ENCODE assay signal across 8 cellular contexts in genomic region chr14:24216345-24216699, GRCh38. TPM values are rescaled to one million over a fixed set of nuclear protein-coding genes. Genes with fewer than 3 reads are reported as not detected.
DNase-seq lines count a peak whose midpoint lies in the region; ATAC-seq and TF ChIP-seq lines count a peak whose summit lies in the region.

No MANE protein-coding gene starts in this region.

- no peaks in the 10 kb centered on the region for H3K27me3 Mint-ChIP-seq in CD4-positive, alpha-beta T cell
- H3K27me3 Mint-ChIP-seq in dendritic cell treated with granulocyte-macrophage colony-stimulating factor and Interleukin-4, amounts not matched to agents 40 ng/mL and 50 ng/mL, for 4 days, result no peaks in the 10 kb centered on the region

- peak overlapping the region; percentile 92 for H3K27ac ChIP-seq in CD4-positive, alpha-beta T cell (ENCODE audit: low read depth, low read length)
- no peak overlapping the region for H3K27ac ChIP-seq in trophoblast cell (ENCODE audit: low read depth, low read length)

- no peak for TF ChIP-seq POLR2A in NB4 (IDR thresholded peaks at IDR 0.05; ENCODE audit: extremely low read depth, insufficient read length)

- no CpG with 5 or more reads among the region's 2 CpGs for WGBS in trophoblast cell (ENCODE audit: extremely low coverage, insufficient coverage, insufficient read length)

- peak overlapping the region; percentile 96 for H3K27ac Mint-ChIP-seq in CD4-positive, alpha-beta T cell
- H3K27ac Mint-ChIP-seq in dendritic cell treated with granulocyte-macrophage colony-stimulating factor and Interleukin-4, amounts not matched to agents 40 ng/mL and 50 ng/mL, for 4 days, result peak overlapping the region; percentile 99

- no peak overlapping the region for H3K14ac ChIP-seq in trophoblast cell (ENCODE audit: low read length)

- H3K18ac ChIP-seq in trophoblast cell (ENCODE audit: low read length), result no peak overlapping the region

- peaks cover 8% of the 10 kb centered on the region for H3K79me1 ChIP-seq in trophoblast cell (ENCODE audit: low read length)

- POLR2A ChIA-PET in CD4-positive, alpha-beta T cell (lab: Charles Lee), result interaction anchor here (0.7 to 4.7 kb wide), 24 partner anchors 9 to 226 kb away, joined by 3 to 144 read pairs (median 8); partner anchors contain the start of genes CBLN3, DCAF11, DHRS1 and EMC9

- H2BK120ac ChIP-seq in trophoblast cell (ENCODE audit: insufficient read depth, low read length, poor library complexity), result no peak overlapping the region

- H4K91ac ChIP-seq in trophoblast cell (ENCODE audit: low read depth, low read length), result no peak overlapping the region

- no peak overlapping the region for H3K9ac ChIP-seq in trophoblast cell (ENCODE audit: low read length)

- peak overlapping the region; percentile 72 for H3K4me2 ChIP-seq in trophoblast cell (ENCODE audit: low read length)

- no peak overlapping the region for H2BK5ac ChIP-seq in trophoblast cell (ENCODE audit: low read depth, low read length, poor library complexity)

- no peak overlapping the region for H4K8ac ChIP-seq in trophoblast cell (ENCODE audit: low read depth, low read length)

- intact Hi-C loops in CD4-positive, alpha-beta T cell (cut with DNase I, micrococcal nuclease), result loop anchor here (1.0 to 5.0 kb wide), 8 partner anchors 16 to 216 kb away; partner anchors contain the start of genes TINF2 (in 2 of the 2), GMPR2 (in 1 of the 2), NEDD8 (in 1 of the 2) and RABGGTA (in 1 of the 2)
- intact Hi-C loops in dendritic cell treated with granulocyte-macrophage colony-stimulating factor and Interleukin-4, amounts not matched to agents 40 ng/mL and 50 ng/mL, for 4 days (cut with micrococcal nuclease), result loop anchor here (1.0 to 10.0 kb wide), 3 partner anchors 16 to 102 kb away; partner anchors contain the start of genes DCAF11, GMPR2, NEDD8 and NRL

- no peak for TF ChIP-seq CTCF in CD4-positive, alpha-beta T cell (IDR thresholded peaks at IDR 0.05)
- TF ChIP-seq CTCF in NB4 (IDR thresholded peaks at IDR 0.05; ENCODE audit: low read depth, low read length), result no peak

- peaks cover 7 to 9% of the 10 kb centered on the region in 2 experiments for H3K36me3 ChIP-seq in trophoblast cell (ENCODE audit: control insufficient read depth in 1 of 2, insufficient read depth in 2 of 2, low read length in 2 of 2)

- no peak overlapping the region for H2AK5ac ChIP-seq in trophoblast cell (ENCODE audit: low read length)

- ATAC-seq in CD4-positive, alpha-beta T cell (ENCODE audit: poor library complexity), result no peak

- H3K4me3 ChIP-seq in NB4 (ENCODE audit: low read depth, low read length) (peak overlapping the region; percentile 79), trophoblast cell (ENCODE audit: low read depth, low read length) (no peak overlapping the region)

- H3K4me1 ChIP-seq in trophoblast cell (ENCODE audit: control insufficient read depth in 1 of 2, insufficient read depth in 2 of 2, low read length in 2 of 2), result peaks cover 0 to 2% of the 10 kb centered on the region in 2 experiments

- H3K23ac ChIP-seq in trophoblast cell (ENCODE audit: low read length), result no peak overlapping the region

- peaks cover 3% of the 10 kb centered on the region for H3K79me2 ChIP-seq in trophoblast cell (ENCODE audit: control insufficient read depth, insufficient read depth, low read length, poor library complexity)

- H4K12ac ChIP-seq in trophoblast cell (ENCODE audit: low read depth, low read length), result no peak overlapping the region

- H3K4me3 Mint-ChIP-seq in CD4-positive, alpha-beta T cell, result peak overlapping the region; percentile 97
- H3K4me3 Mint-ChIP-seq in dendritic cell treated with granulocyte-macrophage colony-stimulating factor and Interleukin-4, amounts not matched to agents 40 ng/mL and 50 ng/mL, for 4 days, result no peak overlapping the region

- no peaks in the 10 kb centered on the region for H3K9me3 ChIP-seq in CD4-positive, alpha-beta T cell (ENCODE audit: control insufficient read depth, low read length)
- H3K9me3 ChIP-seq in trophoblast cell (ENCODE audit: insufficient read depth, low read depth, low read length), result no peaks in the 10 kb centered on the region

- peaks cover 28% of the 10 kb centered on the region for H3K36me3 Mint-ChIP-seq in CD4-positive, alpha-beta T cell (ENCODE audit: low read depth)
- peaks cover 65% of the 10 kb centered on the region for H3K36me3 Mint-ChIP-seq in dendritic cell treated with granulocyte-macrophage colony-stimulating factor and Interleukin-4, amounts not matched to agents 40 ng/mL and 50 ng/mL, for 4 days (ENCODE audit: low read depth)

- no peak overlapping the region for H3K4ac ChIP-seq in trophoblast cell (ENCODE audit: low read depth, low read length)

- no peak overlapping the region for H2AFZ ChIP-seq in trophoblast cell (ENCODE audit: insufficient read depth, low read length, poor library complexity)

- DNase-seq in CD4-positive, alpha-beta T cell, result no peak
- DNase-seq in NB4 (ENCODE audit: low read depth) (no peak), trophoblast cell (no peak), HPDE6-E6E7 (ENCODE audit: extremely low spot score) (no peak), NCI-H82 (lab: John Stamatoyannopoulos, UW) (no peak), nucleus accumbens (lab: John Stamatoyannopoulos, UW) (no peak)
- DNase-seq in stimulated activated CD4-positive, alpha-beta T cell treated with anti-CD3 and anti-CD28 coated beads, Interleukin-2, amount 100 ng/mL, for 24 hours, result no peak

- CTCF ChIA-PET in CD4-positive, alpha-beta T cell (lab: Charles Lee), result interaction anchor here (0.8 to 2.4 kb wide), 22 partner anchors 11 to 895 kb away, joined by 3 to 38 read pairs (median 6); partner anchors contain the start of genes DHRS1, EMC9, GMPR2 and IPO4

- H3K27me3 ChIP-seq in CD4-positive, alpha-beta T cell (ENCODE audit: control insufficient read depth, insufficient read depth, low read length), result no peaks in the 10 kb centered on the region
- H3K27me3 ChIP-seq in trophoblast cell (ENCODE audit: insufficient read depth, low read length), result no peaks in the 10 kb centered on the region

- H2BK12ac ChIP-seq in trophoblast cell (ENCODE audit: low read length), result no peak overlapping the region

- no peaks in the 10 kb centered on the region for H3K9me3 Mint-ChIP-seq in CD4-positive, alpha-beta T cell
- no peaks in the 10 kb centered on the region for H3K9me3 Mint-ChIP-seq in dendritic cell treated with granulocyte-macrophage colony-stimulating factor and Interleukin-4, amounts not matched to agents 40 ng/mL and 50 ng/mL, for 4 days

- H3K4me1 Mint-ChIP-seq in CD4-positive, alpha-beta T cell (ENCODE audit: low read depth), result peaks cover 45% of the 10 kb centered on the region
- peaks cover 36% of the 10 kb centered on the region for H3K4me1 Mint-ChIP-seq in dendritic cell treated with granulocyte-macrophage colony-stimulating factor and Interleukin-4, amounts not matched to agents 40 ng/mL and 50 ng/mL, for 4 days (ENCODE audit: low read depth)

RNA-seq across cellular contexts. Expression of gene MDP1, which starts 0.5 kb away (rescaled TPM):
- 1 to 10 TPM; 3.2 to 3.7 TPM for total RNA-seq in CD4-positive, alpha-beta T cell
- 21.6 and 23.4 TPM in 2 replicates for polyA plus RNA-seq in trophoblast cell (2013)

RNA-seq across cellular contexts. Expression of gene CHMP4A, which starts 3.0 kb away (rescaled TPM):
- total RNA-seq in CD4-positive, alpha-beta T cell, result 10 to 100 TPM; 73.4 to 80.1 TPM
- 27.7 and 29.0 TPM in 2 replicates for polyA plus RNA-seq in trophoblast cell (2013)

RNA-seq across cellular contexts. Expression of gene TSSK4, which starts 10.8 kb away (rescaled TPM):
- under 1 TPM; 0.30 to 0.64 TPM for total RNA-seq in CD4-positive, alpha-beta T cell
- polyA plus RNA-seq in trophoblast cell (2013), result 0.14 and 0.17 TPM in 2 replicates

RNA-seq across cellular contexts. Expression of gene NEDD8, which starts 15.8 kb away (rescaled TPM):
- 10 to 100 TPM; 42.0 to 43.5 TPM for total RNA-seq in CD4-positive, alpha-beta T cell
- 290 and 306 TPM in 2 replicates for polyA plus RNA-seq in trophoblast cell (2013)

RNA-seq across cellular contexts. Expression of gene GMPR2, which starts 16.4 kb away (rescaled TPM):
- 10 to 100 TPM; 22.2 to 24.8 TPM for total RNA-seq in CD4-positive, alpha-beta T cell
- polyA plus RNA-seq in trophoblast cell (2013), result 46.9 and 47.7 TPM in 2 replicates
